ENCODE assay signal across 1 cellular context in the genomic region with DNA sequence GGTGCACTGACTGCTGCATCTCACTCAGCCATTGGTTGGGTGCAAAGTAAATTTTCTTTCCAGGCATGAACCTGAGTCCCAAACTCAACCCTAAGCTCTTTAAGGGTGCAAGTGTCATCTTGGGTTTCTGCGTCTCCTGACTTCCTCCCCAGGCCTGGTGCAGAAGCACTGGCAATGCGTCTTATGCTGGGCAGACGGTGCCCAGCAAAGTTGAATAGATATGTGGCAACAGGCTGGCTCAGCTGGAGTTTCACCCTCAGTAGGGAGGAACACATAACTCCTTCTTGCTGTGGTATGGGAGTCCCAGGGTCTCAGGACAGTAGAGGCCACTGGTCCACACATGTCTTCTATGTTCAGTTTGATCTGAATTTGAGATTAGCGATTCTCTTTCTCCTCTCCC.
TF ChIP-seq lines count a peak whose summit lies in the region.

No MANE protein-coding gene starts in this region.

TF ChIP-seq in SK-N-SH treated with all-trans-retinoic acid at 6 μM for 48 hours, 23 proteins besides CTCF, POLR2A, EP300 and RAD21 (continued from another document):
- TF ChIP-seq, protein P1, sequence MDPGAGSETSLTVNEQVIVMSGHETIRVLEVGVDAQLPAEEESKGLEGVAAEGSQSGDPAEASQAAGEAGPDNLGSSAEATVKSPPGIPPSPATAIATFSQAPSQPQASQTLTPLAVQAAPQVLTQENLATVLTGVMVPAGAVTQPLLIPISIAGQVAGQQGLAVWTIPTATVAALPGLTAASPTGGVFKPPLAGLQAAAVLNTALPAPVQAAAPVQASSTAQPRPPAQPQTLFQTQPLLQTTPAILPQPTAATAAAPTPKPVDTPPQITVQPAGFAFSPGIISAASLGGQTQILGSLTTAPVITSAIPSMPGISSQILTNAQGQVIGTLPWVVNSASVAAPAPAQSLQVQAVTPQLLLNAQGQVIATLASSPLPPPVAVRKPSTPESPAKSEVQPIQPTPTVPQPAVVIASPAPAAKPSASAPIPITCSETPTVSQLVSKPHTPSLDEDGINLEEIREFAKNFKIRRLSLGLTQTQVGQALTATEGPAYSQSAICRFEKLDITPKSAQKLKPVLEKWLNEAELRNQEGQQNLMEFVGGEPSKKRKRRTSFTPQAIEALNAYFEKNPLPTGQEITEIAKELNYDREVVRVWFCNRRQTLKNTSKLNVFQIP (CRISPR knock-in tag; IDR thresholded peaks at IDR 0.05; ENCODE audit: borderline replicate concordance, low read depth): no peak
- no peak for TF ChIP-seq GLIS3 (CRISPR knock-in tag; IDR thresholded peaks at IDR 0.05)
